Comparison of ENCODE assay signal across 25 cellular contexts in genomic region chr9:2174321-2174720, GRCh38.
"Had no signal": no experiment of that assay in that cellular context is flagged by ENCODE, and none has a peak within 500 bp of the region (broad histone marks: within the 10 kb centered on the region; RNA-seq: fewer than 3 reads in every experiment).

No MANE protein-coding gene starts in this region.

- H3K27me3 Mint-ChIP-seq: activated B cell treated with CpG ODN at 0.5 μM for 24 hours; activated CD4-positive, alpha-beta memory T cell treated with anti-CD3 and anti-CD28 coated beads, Interleukin-2, amount 10 ng/mL, durations not matched to agents 7 days and 5 days; activated CD4-positive, alpha-beta T cell treated with anti-CD3 and anti-CD28 coated beads, Interleukin-2, amount 10 ng/mL, durations not matched to agents 7 days and 5 days; activated naive CD4-positive, alpha-beta T cell treated with anti-CD3 and anti-CD28 coated beads, Interleukin-2, amount 10 ng/mL, durations not matched to agents 7 days and 5 days; activated naive CD8-positive, alpha-beta T cell treated with anti-CD3 and anti-CD28 coated beads for 36 hours; IgD-negative memory B cell had no signal

- ATAC-seq: Panc1, SK-N-SH treated with all-trans-retinoic acid at 6 μM for 48 hours had no signal

- DNase-seq: activated B cell treated with CpG ODN at 0.5 μM for 24 hours; activated CD4-positive, alpha-beta memory T cell treated with anti-CD3 and anti-CD28 coated beads, Interleukin-2, amount 10 ng/mL, durations not matched to agents 7 days and 5 days; activated CD4-positive, alpha-beta T cell treated with anti-CD3 and anti-CD28 coated beads for 1 hour; activated CD4-positive, alpha-beta T cell treated with anti-CD3 and anti-CD28 coated beads, Interleukin-2, amount 10 ng/mL, durations not matched to agents 7 days and 5 days; activated gamma-delta T cell treated with Interleukin-2 at 50 U/mL for 16 hours; activated naive CD4-positive, alpha-beta T cell treated with anti-CD3 and anti-CD28 coated beads, Interleukin-2, amount 10 ng/mL, durations not matched to agents 7 days and 5 days; activated naive CD8-positive, alpha-beta T cell treated with anti-CD3 and anti-CD28 coated beads for 36 hours; activated T-cell treated with anti-CD3 and anti-CD28 coated beads for 4 hours; activated T-cell treated with anti-CD3 and anti-CD28 coated beads, Interleukin-2, amount 50 U/mL, for 48 hours; KG1; NCI-H1048; NCI-H146; NCI-H187 treated with DMSO at 0.1 percent for 48 hours; NCI-H2081 treated with DMSO at 0.1 percent for 48 hours; NCI-H446; NCI-H524; OCI-M1; SHP77; SW 1271 had no signal

- H3K36me3 ChIP-seq: SJSA1 had no signal

- H3K4me1 ChIP-seq: SJSA1 had no signal

- H3K27ac ChIP-seq: RWPE1, SJSA1 had no signal

- H3K4me1 Mint-ChIP-seq: activated B cell treated with CpG ODN at 0.5 μM for 24 hours; activated CD4-positive, alpha-beta memory T cell treated with anti-CD3 and anti-CD28 coated beads, Interleukin-2, amount 10 ng/mL, durations not matched to agents 7 days and 5 days had no signal

- H3K9me3 ChIP-seq: SJSA1 had no signal

- H3K27me3 ChIP-seq: SJSA1 had no signal

- H3K27ac Mint-ChIP-seq: activated B cell treated with CpG ODN at 0.5 μM for 24 hours; activated CD4-positive, alpha-beta memory T cell treated with anti-CD3 and anti-CD28 coated beads, Interleukin-2, amount 10 ng/mL, durations not matched to agents 7 days and 5 days; activated CD4-positive, alpha-beta T cell treated with anti-CD3 and anti-CD28 coated beads, Interleukin-2, amount 10 ng/mL, durations not matched to agents 7 days and 5 days; activated naive CD4-positive, alpha-beta T cell treated with anti-CD3 and anti-CD28 coated beads, Interleukin-2, amount 10 ng/mL, durations not matched to agents 7 days and 5 days; activated naive CD8-positive, alpha-beta T cell treated with anti-CD3 and anti-CD28 coated beads for 36 hours; activated T-helper 2 cell treated with anti-CD3 and anti-CD28 coated beads, Interferon-gamma antibody, Interleukin-2, Interleukin-4, amounts not matched to agents 10 μg/mL and 5 μg/mL and 100 μg/mL, durations not matched to agents 14 hours and 24 hours and 36 hours; IgD-negative memory B cell had no signal

- H3K4me3 Mint-ChIP-seq: activated B cell treated with CpG ODN at 0.5 μM for 24 hours; activated CD4-positive, alpha-beta memory T cell treated with anti-CD3 and anti-CD28 coated beads, Interleukin-2, amount 10 ng/mL, durations not matched to agents 7 days and 5 days; activated CD4-positive, alpha-beta T cell treated with anti-CD3 and anti-CD28 coated beads, Interleukin-2, amount 10 ng/mL, durations not matched to agents 7 days and 5 days; activated naive CD8-positive, alpha-beta T cell treated with anti-CD3 and anti-CD28 coated beads for 36 hours; IgD-negative memory B cell had no signal

- H3K4me3 ChIP-seq: SJSA1 had no signal
